ENCODE assay signal across 1 cellular context in the genomic region with DNA sequence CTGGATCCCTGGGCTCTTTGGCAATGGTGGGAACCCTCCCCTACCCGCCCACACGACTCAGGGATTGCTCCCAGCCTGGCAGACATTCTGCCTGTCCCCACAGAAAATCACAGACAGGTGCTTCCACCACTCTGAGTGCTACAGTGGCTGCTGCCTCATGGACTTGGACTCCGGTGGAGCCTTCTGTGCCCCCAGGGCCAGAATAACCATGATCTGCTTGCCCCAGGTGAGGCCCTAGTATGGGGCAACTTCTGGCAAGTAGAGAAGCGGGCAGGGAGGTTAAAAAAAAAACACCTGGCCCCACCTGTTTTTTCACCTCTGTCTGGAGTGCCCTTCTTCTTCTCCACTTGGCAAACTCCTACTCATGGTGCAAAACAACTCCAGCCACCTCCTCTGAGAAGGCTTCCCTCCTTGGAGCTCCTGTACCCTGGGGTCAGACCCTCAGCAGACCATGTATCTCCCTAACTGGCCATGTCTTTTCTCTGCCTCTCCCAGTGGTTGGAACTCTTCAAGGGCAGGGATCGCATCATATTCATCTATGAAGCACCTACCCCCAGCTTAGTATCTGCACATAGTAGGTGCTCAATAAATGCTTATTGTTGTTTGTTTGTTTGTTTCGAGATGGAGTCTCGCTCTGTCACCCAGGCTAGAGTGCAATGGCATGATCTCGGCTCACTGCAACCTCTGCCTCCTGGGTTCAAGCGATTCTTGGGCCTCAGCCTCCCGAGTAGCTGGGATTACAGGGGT.
TF ChIP-seq lines count a peak whose summit lies in the region.

No MANE protein-coding gene starts in this region.

TF ChIP-seq in IMR-90, 13 proteins besides CTCF, POLR2A, EP300 and RAD21:
- TF ChIP-seq CEBPB (IDR thresholded peaks at IDR 0.05; ENCODE audit: low read depth, low read length): peak; percentile 55
- no peak for TF ChIP-seq NFE2L2 (IDR thresholded peaks at IDR 0.05; ENCODE audit: low read depth, low read length)
